In the genomic region with DNA sequence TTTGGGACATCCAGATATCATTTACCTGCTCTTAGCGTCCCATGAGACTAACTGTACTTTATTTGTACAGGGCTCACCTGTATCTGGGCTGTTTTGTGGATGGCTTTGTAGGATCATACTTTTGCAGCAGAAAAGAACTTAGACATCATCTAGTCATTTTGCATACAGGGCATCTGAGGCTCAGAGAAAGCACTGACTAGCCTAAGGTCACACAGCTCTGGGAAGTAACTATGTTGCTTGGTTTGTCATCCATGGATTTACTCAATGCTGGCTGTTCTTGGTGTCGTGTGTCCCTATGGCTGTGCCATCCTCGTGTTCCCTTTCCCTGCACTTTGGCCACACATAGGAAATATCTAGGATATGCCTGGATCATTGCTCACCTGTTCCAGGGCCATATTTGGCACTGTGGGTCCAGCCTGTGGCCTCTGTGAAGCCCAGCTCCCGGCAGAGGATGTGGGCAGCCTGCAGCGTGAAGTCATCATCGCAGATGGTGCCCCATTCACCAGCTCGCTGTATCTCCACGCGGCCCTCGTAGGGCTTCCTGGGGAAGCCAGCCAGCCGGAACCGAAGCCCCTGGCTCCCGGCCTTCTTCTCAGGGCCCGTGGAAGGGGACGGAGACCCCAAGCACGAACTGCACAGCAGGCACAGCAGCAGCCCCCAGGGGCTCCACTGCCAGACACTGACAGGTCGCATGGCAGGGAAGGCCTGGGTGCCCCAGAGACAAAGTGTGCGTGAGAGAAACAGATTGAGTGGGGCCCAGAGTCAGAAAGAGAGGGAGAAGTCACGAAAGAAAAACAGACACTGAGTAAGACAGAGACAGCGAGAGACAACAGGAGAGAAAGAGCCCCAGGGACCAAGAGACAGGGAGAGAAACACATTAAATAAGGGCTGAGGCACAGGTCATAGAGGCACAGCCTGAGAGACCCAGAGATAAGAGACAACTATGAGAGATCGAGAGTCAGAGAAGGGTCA, we compare ENCODE assay signal across 10 cellular contexts. TPM values are rescaled to one million over a fixed set of nuclear protein-coding genes. Genes with fewer than 3 reads are reported as not detected.
A peak's percentile ranks its signal among the peaks of the same experiment; 100 is the strongest.
DNase-seq lines count a peak whose midpoint lies in the region; ATAC-seq lines count a peak whose summit lies in the region.
"Had no signal": no experiment of that assay in that cellular context is flagged by ENCODE, and none has a peak within 500 bp of the region (broad histone marks: within the 10 kb centered on the region; RNA-seq: fewer than 3 reads in every experiment).

No MANE protein-coding gene starts in this region.

- no peak overlapping the region for H4K91ac ChIP-seq in neuronal stem cell (ENCODE audit: low read depth, low read length, poor library complexity)

- in situ Hi-C loops in ACHN (cut with HindIII; ENCODE audit: low pct_ligation_motif_present, low pct_unique_long_range_greater_than_20kb, low sequenced_read_pairs), result no loop called here

- H2AK5ac ChIP-seq in neuronal stem cell (ENCODE audit: low read depth, low read length), result peak overlapping the region; percentile 9

- H2BK120ac ChIP-seq in neuronal stem cell (ENCODE audit: low read depth, low read length), result no peak overlapping the region

- ATAC-seq in GM21529 (IDR thresholded peaks at IDR 0.05; ENCODE audit: unreplicated experiment) (peak; percentile 16), GM21526 (IDR thresholded peaks at IDR 0.05; ENCODE audit: low FRiP score, unreplicated experiment) (no peak)
- ATAC-seq in central memory CD8-positive, alpha-beta T cell (replicated peaks; ENCODE audit: extremely low read depth, poor library complexity, severe bottlenecking), result no peak

- H3K23ac ChIP-seq in neuronal stem cell (ENCODE audit: low read depth, low read length, poor library complexity), result no peak overlapping the region

- no peak overlapping the region for H4K8ac ChIP-seq in neuronal stem cell (ENCODE audit: low read depth, low read length)

- peak overlapping the region; percentile 69 for H3K27ac Mint-ChIP-seq in T-helper 2 cell treated with Interferon-gamma antibody and Interleukin-4, amounts not matched to agents 5 μg/mL and 100 μg/mL, for 36 hours
- H3K27ac Mint-ChIP-seq in central memory CD8-positive, alpha-beta T cell (ENCODE audit: low read depth), result peak overlapping the region; percentile 22

- H2BK15ac ChIP-seq in neuronal stem cell (ENCODE audit: low read length), result no peak overlapping the region

- H3K9ac ChIP-seq in neuronal stem cell (ENCODE audit: low read depth, low read length, poor library complexity), result peak overlapping the region; percentile 35

- H3K9me3 Mint-ChIP-seq in T-helper 2 cell treated with Interferon-gamma antibody and Interleukin-4, amounts not matched to agents 5 μg/mL and 100 μg/mL, for 36 hours, result no peaks in the 10 kb centered on the region
- H3K9me3 Mint-ChIP-seq in central memory CD8-positive, alpha-beta T cell, result no peaks in the 10 kb centered on the region

- H3K4ac ChIP-seq in neuronal stem cell (ENCODE audit: low read length), result no peak overlapping the region

- no peak overlapping the region for H2AFZ ChIP-seq in neuronal stem cell (ENCODE audit: low read length)

- H3K9me3 ChIP-seq in neuronal stem cell (replicated peaks in 1 of 2; ENCODE audit: control insufficient read depth in 2 of 2, insufficient read depth in 1 of 2, low read depth in 1 of 2, low read length in 2 of 2), result no peaks in the 10 kb centered on the region
- H3K9me3 ChIP-seq: ascending aorta had no signal

- H3K27ac ChIP-seq in neuronal stem cell (replicated peaks; ENCODE audit: low read length), result no peak overlapping the region

- H3K4me3 Mint-ChIP-seq in T-helper 2 cell treated with Interferon-gamma antibody and Interleukin-4, amounts not matched to agents 5 μg/mL and 100 μg/mL, for 36 hours, result peak overlapping the region; percentile 33
- peak overlapping the region; percentile 16 for H3K4me3 Mint-ChIP-seq in central memory CD8-positive, alpha-beta T cell

- H3K27me3 ChIP-seq in neuronal stem cell (ENCODE audit: control insufficient read depth in 3 of 3, insufficient read depth in 3 of 3, low read depth in 1 of 3, low read length in 3 of 3), result peaks cover 0 to 62% (median 4%) of the 10 kb centered on the region in 3 experiments
- H3K27me3 ChIP-seq: ascending aorta had no signal

- no peak overlapping the region for H2BK5ac ChIP-seq in neuronal stem cell (ENCODE audit: low read length)

- H3K14ac ChIP-seq in neuronal stem cell (ENCODE audit: low read length), result no peak overlapping the region

- WGBS in neuronal stem cell (ENCODE audit: extremely low coverage in 2 of 2, insufficient read length in 2 of 2, insufficient replicate concordance in 1 of 2), 2 donors, result no CpG with 5 or more reads among the region's 21 CpGs

- peaks cover 19 to 47% of the 10 kb centered on the region in 2 donors for H3K36me3 ChIP-seq in neuronal stem cell (replicated peaks in 1 of 2; ENCODE audit: control insufficient read depth in 2 of 2, insufficient read depth in 2 of 2, low read length in 2 of 2)
- H3K36me3 ChIP-seq: ascending aorta had no signal

- H3K4me1 ChIP-seq in neuronal stem cell (ENCODE audit: control insufficient read depth in 2 of 2, insufficient read depth in 1 of 2, low read depth in 1 of 2, low read length in 2 of 2), result peaks cover 9 to 24% of the 10 kb centered on the region in 2 donors

- peaks cover 6% of the 10 kb centered on the region for H3K79me1 ChIP-seq in neuronal stem cell (ENCODE audit: low read depth, low read length)

- H3K4me3 ChIP-seq in neuronal stem cell (ENCODE audit: low read length in 2 of 2), result peak overlapping the region in 1 of 2 donors; percentile 67

- H3K18ac ChIP-seq in neuronal stem cell (ENCODE audit: low read length), result no peak overlapping the region

- peaks cover 9% of the 10 kb centered on the region for H3K36me3 Mint-ChIP-seq in T-helper 2 cell treated with Interferon-gamma antibody and Interleukin-4, amounts not matched to agents 5 μg/mL and 100 μg/mL, for 36 hours (ENCODE audit: low read depth)
- H3K36me3 Mint-ChIP-seq in central memory CD8-positive, alpha-beta T cell (ENCODE audit: insufficient read depth), result peaks cover 27% of the 10 kb centered on the region

- H2BK12ac ChIP-seq in neuronal stem cell (ENCODE audit: low read length), result no peak overlapping the region

- peak overlapping the region; percentile 97 for H3K4me2 ChIP-seq in neuronal stem cell (ENCODE audit: insufficient read depth, low read length, poor library complexity, severe bottlenecking)

- no peak for DNase-seq in T-helper 2 cell treated with Interferon-gamma antibody and Interleukin-4, amounts not matched to agents 5 μg/mL and 100 μg/mL, for 36 hours (ENCODE audit: low spot score)
- no peak for DNase-seq in T-helper 2 cell
- no peak for DNase-seq in central memory CD8-positive, alpha-beta T cell (ENCODE audit: low spot score in 2 of 2)
- no peak for DNase-seq in neuronal stem cell (ENCODE audit: low spot score)
- no peak for DNase-seq in AG08396 (ENCODE audit: low spot score)
- DNase-seq in ACHN, result no peak
- DNase-seq: trophoblast cell had no signal

- H3K4me1 Mint-ChIP-seq in T-helper 2 cell treated with Interferon-gamma antibody and Interleukin-4, amounts not matched to agents 5 μg/mL and 100 μg/mL, for 36 hours (ENCODE audit: low read depth), result peaks cover 28% of the 10 kb centered on the region
- H3K4me1 Mint-ChIP-seq in central memory CD8-positive, alpha-beta T cell, result peaks cover 12% of the 10 kb centered on the region

- H3K27me3 Mint-ChIP-seq in T-helper 2 cell treated with Interferon-gamma antibody and Interleukin-4, amounts not matched to agents 5 μg/mL and 100 μg/mL, for 36 hours (ENCODE audit: low read depth), result peaks cover 13% of the 10 kb centered on the region
- H3K27me3 Mint-ChIP-seq in central memory CD8-positive, alpha-beta T cell, result peaks cover 42% of the 10 kb centered on the region

RNA-seq across cellular contexts. Expression of a gene that starts 1.5 kb away (rescaled TPM):
- polyA plus RNA-seq in neuronal stem cell (2013, experiment 1 of 2), result 16.9 TPM
- 16.9 TPM for polyA plus RNA-seq in neuronal stem cell (2013, experiment 2 of 2)

RNA-seq across cellular contexts. Expression of a gene that starts 2.3 kb away (rescaled TPM):
- 11.5 TPM for polyA plus RNA-seq in neuronal stem cell (2013, experiment 1 of 2)
- 11.2 TPM for polyA plus RNA-seq in neuronal stem cell (2013, experiment 2 of 2)

RNA-seq across cellular contexts. Expression of a gene that starts 22.5 kb away (rescaled TPM):
- 24.3 TPM for polyA plus RNA-seq in neuronal stem cell (2013, experiment 1 of 2)
- polyA plus RNA-seq in neuronal stem cell (2013, experiment 2 of 2), result 25.7 TPM

RNA-seq across cellular contexts. Expression of a gene that starts 22.7 kb away (rescaled TPM):
- 65.9 TPM for polyA plus RNA-seq in neuronal stem cell (2013, experiment 1 of 2)
- 64.5 TPM for polyA plus RNA-seq in neuronal stem cell (2013, experiment 2 of 2)

RNA-seq across cellular contexts. Expression of a gene that starts 26.2 kb away (rescaled TPM):
- polyA plus RNA-seq in neuronal stem cell (2013, experiment 1 of 2), result 0.17 TPM
- polyA plus RNA-seq in neuronal stem cell (2013, experiment 2 of 2), result 0.18 TPM
